In the genomic region with DNA sequence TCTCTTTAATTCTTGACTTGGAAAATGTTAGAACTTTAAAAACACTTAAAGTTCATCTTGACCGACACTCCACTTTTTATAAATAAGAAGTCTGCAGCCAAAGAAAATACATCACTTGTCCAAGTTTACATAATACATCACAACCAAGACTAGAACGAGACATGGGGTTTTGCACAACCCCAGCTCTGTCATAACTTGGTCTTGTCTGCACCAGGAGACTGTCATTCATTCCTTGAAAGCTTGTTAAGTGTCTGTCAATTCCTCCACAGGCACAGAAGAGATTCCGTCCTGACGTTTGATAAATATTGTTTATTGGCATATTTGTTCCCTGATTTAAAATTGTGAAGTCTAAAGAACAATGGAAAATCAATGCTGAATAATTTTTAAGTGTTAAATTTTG, we compare ENCODE assay signal across 28 cellular contexts.
DNase-seq lines count a peak whose midpoint lies in the region; ATAC-seq, FAIRE-seq and TF ChIP-seq lines count a peak whose summit lies in the region.
"Had no signal": no experiment of that assay in that cellular context is flagged by ENCODE, and none has a peak within 500 bp of the region (broad histone marks: within the 10 kb centered on the region; RNA-seq: fewer than 3 reads in every experiment).

No MANE protein-coding gene starts in this region.

- POLR2A ChIA-PET in endothelial cell of umbilical vein (lab: Charles Lee), result no interaction called here

- 57 to 60% methylated on average over 4 of the region's 4 CpGs for WGBS in heart right ventricle, 2 donors

- no peaks in the 10 kb centered on the region for H3K4me1 Mint-ChIP-seq in stimulated activated naive CD8-positive, alpha-beta T cell treated with anti-CD3 and anti-CD28 coated beads, Interleukin-15, amount 100 ng/mL, for 72 hours

- H4K20me1 ChIP-seq in endothelial cell of umbilical vein (replicated peaks; ENCODE audit: control insufficient read depth, extremely low read depth, insufficient read depth, low read length), result no peaks in the 10 kb centered on the region

- no peak overlapping the region for H2AFZ ChIP-seq in endothelial cell of umbilical vein (ENCODE audit: low read depth, low read length)

- H3K4me1 ChIP-seq in endothelial cell of umbilical vein (ENCODE audit: control insufficient read depth, extremely low read depth, insufficient read depth, low read length) (no peaks in the 10 kb centered on the region), heart right ventricle (peaks cover 0 to 8% (median 0%) of the 10 kb centered on the region in 9 donors)
- H3K4me1 ChIP-seq: Caco-2, right lobe of liver had no signal

- dilution Hi-C loops in endothelial cell of umbilical vein (cut with MboI; ENCODE audit: extremely low pct_ligation_motif_present, low sequenced_read_pairs), result no loop called here

- no peaks in the 10 kb centered on the region for H3K9me3 ChIP-seq in endothelial cell of umbilical vein (replicated peaks; ENCODE audit: control insufficient read depth, insufficient read depth, low read length)
- no peaks in the 10 kb centered on the region for H3K9me3 ChIP-seq in heart right ventricle
- H3K9me3 ChIP-seq: Caco-2, right lobe of liver, SK-N-SH, upper lobe of left lung had no signal

- no peak for TF ChIP-seq CTCF in endothelial cell of umbilical vein (IDR thresholded peaks at IDR 0.05; ENCODE audit: extremely low read depth in 1 of 2, insufficient read depth in 1 of 2, low read depth in 1 of 2, low read length in 2 of 2)
- TF ChIP-seq CTCF in heart right ventricle (IDR thresholded peaks at IDR 0.05), result no peak

- H3K79me2 ChIP-seq in endothelial cell of umbilical vein (ENCODE audit: control insufficient read depth, insufficient read depth, low read length), result no peaks in the 10 kb centered on the region

- H3K27me3 ChIP-seq in endothelial cell of umbilical vein (ENCODE audit: control insufficient read depth in 2 of 2, insufficient read depth in 2 of 2, low read length in 2 of 2) (no peaks in the 10 kb centered on the region), heart right ventricle (no peaks in the 10 kb centered on the region)
- H3K27me3 ChIP-seq: right lobe of liver, upper lobe of left lung had no signal

- no peak for TF ChIP-seq POLR2A in endothelial cell of umbilical vein (IDR thresholded peaks at IDR 0.05; ENCODE audit: low read depth, low read length)

- H3K36me3 ChIP-seq in endothelial cell of umbilical vein (ENCODE audit: control insufficient read depth in 2 of 2, extremely low read depth in 1 of 2, insufficient read depth in 2 of 2, low read length in 2 of 2) (no peaks in the 10 kb centered on the region), heart right ventricle (no peaks in the 10 kb centered on the region)
- H3K36me3 ChIP-seq: right lobe of liver, upper lobe of left lung had no signal

- H3K4me2 ChIP-seq in endothelial cell of umbilical vein (ENCODE audit: insufficient read depth, low read length), result no peak overlapping the region
- H3K4me2 ChIP-seq: SK-N-SH had no signal

- no TSS peak for BruUV-seq in endothelial cell of umbilical vein (replicated peaks; lab: Mats Ljungman, UMichigan)

- H3K9me1 ChIP-seq in endothelial cell of umbilical vein (replicated peaks; ENCODE audit: control insufficient read depth, extremely low read depth, insufficient read depth, low read length), result no peaks in the 10 kb centered on the region

- ATAC-seq in heart right ventricle, result peak in 6 of 8 donors; percentile 48 to 75 (median 59)
- no peak for ATAC-seq in stimulated activated naive CD8-positive, alpha-beta T cell treated with anti-CD3 and anti-CD28 coated beads, Interleukin-15, amount 100 ng/mL, for 72 hours
- ATAC-seq: right lobe of liver had no signal

- H3K4me3 ChIP-seq in endothelial cell of umbilical vein (replicated peaks in 1 of 3; ENCODE audit: insufficient read depth in 1 of 3, low read depth in 1 of 3, low read length in 3 of 3) (no peak overlapping the region), heart right ventricle (no peak overlapping the region)
- H3K4me3 ChIP-seq: right lobe of liver, upper lobe of left lung had no signal

- DNase-seq in NCI-H2171 treated with DMSO at 0.1 percent for 48 hours (lab: John Stamatoyannopoulos, UW), result peak; percentile 76
- no peak for DNase-seq in NCI-H2171 (lab: John Stamatoyannopoulos, UW)
- peak; percentile 55 for DNase-seq in endothelial cell of umbilical vein (ENCODE audit: low read depth, low spot score)
- peak in 1 of 2 donors; percentile 6 for DNase-seq in heart right ventricle
- peak; percentile 52 for DNase-seq in stromal cell of bone marrow (ENCODE audit: low read depth)
- DNase-seq in glomerular visceral epithelial cell (ENCODE audit: extremely low spot score), result no peak
- DNase-seq in stimulated activated naive CD8-positive, alpha-beta T cell treated with anti-CD3 and anti-CD28 coated beads, Interleukin-15, amount 100 ng/mL, for 72 hours, result no peak
- DNase-seq in substantia nigra (lab: John Stamatoyannopoulos, UW), result no peak
- DNase-seq: 8988T; activated effector memory CD4-positive, alpha-beta T cell treated with anti-CD3 and anti-CD28 coated beads, Interleukin-2, amount 50 U/mL, for 16 hours; activated T-cell treated with anti-CD3 and anti-CD28 coated beads, Interleukin-2, amount 50 U/mL, for 24 hours; aorta; Caco-2; cerebellar nuclear complex; GDM1; H9; NCI-H1092; NCI-H1694; NCI-H526; NK-92 treated with Interleukin-12 subunit alpha and Interleukin-12 subunit beta, amount 100 ng/mL, for 24 hours; right lobe of liver; SK-N-SH; stimulated activated CD4-positive, alpha-beta T cell treated with anti-CD3 and anti-CD28 coated beads, Interleukin-4, amount 100 ng/mL, for 1 hour; upper lobe of left lung had no signal

- CTCF ChIA-PET in endothelial cell of umbilical vein (lab: Charles Lee), result no interaction called here

- intact Hi-C loops in endothelial cell of umbilical vein (cut with micrococcal nuclease) (no loop called here), heart right ventricle (cut with DNase I) (no loop called here)

- no peaks in the 10 kb centered on the region for H3K9me3 Mint-ChIP-seq in stimulated activated naive CD8-positive, alpha-beta T cell treated with anti-CD3 and anti-CD28 coated beads, Interleukin-15, amount 100 ng/mL, for 72 hours
- H3K9me3 Mint-ChIP-seq: activated T-cell treated with anti-CD3 and anti-CD28 coated beads, Interleukin-2, amount 50 U/mL, for 24 hours; IgD-negative memory B cell; memory B cell had no signal

- H3K27ac Mint-ChIP-seq in stimulated activated naive CD8-positive, alpha-beta T cell treated with anti-CD3 and anti-CD28 coated beads, Interleukin-15, amount 100 ng/mL, for 72 hours, result no peak overlapping the region
- H3K27ac Mint-ChIP-seq: activated naive CD8-positive, alpha-beta T cell; activated T-cell treated with anti-CD3 and anti-CD28 coated beads, Interleukin-2, amount 50 U/mL, for 24 hours; H9; IgD-negative memory B cell; memory B cell had no signal

- no peak overlapping the region for H3K4me3 Mint-ChIP-seq in stimulated activated naive CD8-positive, alpha-beta T cell treated with anti-CD3 and anti-CD28 coated beads, Interleukin-15, amount 100 ng/mL, for 72 hours
- H3K4me3 Mint-ChIP-seq: activated naive CD8-positive, alpha-beta T cell; activated T-cell treated with anti-CD3 and anti-CD28 coated beads, Interleukin-2, amount 50 U/mL, for 24 hours; H9; IgD-negative memory B cell; memory B cell had no signal

- FAIRE-seq in endothelial cell of umbilical vein (lab: Jason Lieb, UNC), result no peak

- H3K27me3 Mint-ChIP-seq in stimulated activated naive CD8-positive, alpha-beta T cell treated with anti-CD3 and anti-CD28 coated beads, Interleukin-15, amount 100 ng/mL, for 72 hours, result no peaks in the 10 kb centered on the region
- H3K27me3 Mint-ChIP-seq: activated naive CD8-positive, alpha-beta T cell; activated T-cell treated with anti-CD3 and anti-CD28 coated beads, Interleukin-2, amount 50 U/mL, for 24 hours; memory B cell had no signal

- H3K27ac ChIP-seq in endothelial cell of umbilical vein (ENCODE audit: insufficient read depth, low read depth, low read length) (no peak overlapping the region), heart right ventricle (no peak overlapping the region), substantia nigra (ENCODE audit: low read depth, low read length, poor library complexity, severe bottlenecking) (no peak overlapping the region)
- H3K27ac ChIP-seq: C4-2B, right lobe of liver, upper lobe of left lung had no signal

- no peak overlapping the region for H3K9ac ChIP-seq in endothelial cell of umbilical vein (replicated peaks; ENCODE audit: extremely low read depth, insufficient read depth, low read length)
- H3K9ac ChIP-seq: SK-N-SH had no signal

TF ChIP-seq in endothelial cell of umbilical vein, 7 proteins besides CTCF, POLR2A, EP300 and RAD21:
- TF ChIP-seq JUN (IDR thresholded peaks at IDR 0.05; ENCODE audit: borderline replicate concordance, insufficient read depth, insufficient read length, low read depth), result no peak
- no peak for TF ChIP-seq GATA2 (IDR thresholded peaks at IDR 0.05; ENCODE audit: insufficient read depth, insufficient read length, low read depth, low read length)
- TF ChIP-seq MYC (IDR thresholded peaks at IDR 0.05; ENCODE audit: low read depth, low read length), result no peak
- TF ChIP-seq MAX (IDR thresholded peaks at IDR 0.05; ENCODE audit: insufficient read depth, insufficient read length), result no peak
- no peak for TF ChIP-seq FOS (IDR thresholded peaks at IDR 0.05; ENCODE audit: borderline replicate concordance, insufficient read depth, low read length)
- no peak for TF ChIP-seq POLR2AphosphoS5 (IDR thresholded peaks at IDR 0.05; ENCODE audit: insufficient read depth, low read depth, low read length)
- no peak for TF ChIP-seq EZH2 (IDR thresholded peaks at IDR 0.05; ENCODE audit: borderline replicate concordance, low read depth, low read length, severe bottlenecking)

Comparison
In these comparisons a context has a peak if more than half of its experiments do, and no peak if none do; other contexts are left out.
1. DNase-seq: peak in NCI-H2171 treated with DMSO at 0.1 percent for 48 hours (single experiment), endothelial cell of umbilical vein (single experiment) and stromal cell of bone marrow (single experiment); none in NCI-H2171 (single experiment), glomerular visceral epithelial cell (single experiment), stimulated activated naive CD8-positive, alpha-beta T cell treated with anti-CD3 and anti-CD28 coated beads, Interleukin-15, amount 100 ng/mL, for 72 hours (0 of 2) and substantia nigra (0 of 49).